1 cellular context compared by ENCODE assay signal in the genomic region with DNA sequence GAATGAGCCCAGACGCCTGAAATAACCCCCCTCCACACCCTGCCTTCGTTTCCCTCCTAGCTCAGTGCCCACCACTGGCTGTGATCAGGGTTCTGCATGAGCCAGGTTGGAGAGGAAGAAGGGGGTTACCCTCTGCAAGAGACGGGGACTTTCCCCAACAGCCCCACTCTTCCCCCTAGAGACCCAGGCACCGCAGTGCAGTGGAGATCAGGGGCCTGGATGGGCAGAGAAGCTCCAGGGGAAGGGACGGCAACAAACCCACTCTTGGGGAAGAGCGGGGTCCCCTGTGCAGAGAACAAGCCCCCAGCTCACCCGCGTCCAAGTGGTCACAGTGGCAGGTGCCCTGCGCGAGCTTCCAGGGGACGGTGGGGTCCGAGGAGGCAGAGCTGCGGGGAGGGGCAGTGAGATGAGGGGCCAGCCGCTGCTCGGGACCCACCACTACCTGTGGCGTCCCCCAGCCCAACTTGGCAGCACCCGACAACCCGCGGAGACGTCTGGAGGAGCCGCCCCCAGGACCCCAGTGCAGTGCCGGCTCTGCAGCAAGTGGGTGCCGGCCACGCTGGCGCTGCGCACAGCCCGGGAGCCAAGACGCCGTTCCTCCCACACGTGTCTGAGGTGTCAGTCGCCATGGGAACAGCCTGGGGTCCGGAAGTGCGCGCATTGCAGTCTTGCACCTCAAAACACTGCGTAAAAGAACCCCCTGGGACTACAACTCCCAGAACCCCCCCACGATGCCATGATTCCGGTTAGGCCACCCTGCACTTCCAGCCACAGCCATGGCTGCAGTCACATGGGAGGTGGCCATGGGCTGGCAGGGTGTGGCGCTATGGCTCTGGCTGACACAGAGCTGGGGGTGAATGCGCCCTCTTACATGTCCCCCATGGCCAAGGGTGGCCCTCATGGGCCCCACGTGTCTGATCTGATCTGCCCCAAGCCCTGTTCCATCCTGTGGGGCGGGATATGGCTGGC.
TF ChIP-seq lines count a peak whose summit lies in the region.

No MANE protein-coding gene starts in this region.

TF ChIP-seq in H1, 55 proteins besides CTCF, POLR2A, EP300 and RAD21:
- no peak for TF ChIP-seq KDM4A (IDR thresholded peaks at IDR 0.05; ENCODE audit: low read depth, low read length, severe bottlenecking)
- TF ChIP-seq GABPA (IDR thresholded peaks at IDR 0.05; ENCODE audit: borderline replicate concordance, insufficient read depth, low read length): no peak
- TF ChIP-seq, protein P1, sequence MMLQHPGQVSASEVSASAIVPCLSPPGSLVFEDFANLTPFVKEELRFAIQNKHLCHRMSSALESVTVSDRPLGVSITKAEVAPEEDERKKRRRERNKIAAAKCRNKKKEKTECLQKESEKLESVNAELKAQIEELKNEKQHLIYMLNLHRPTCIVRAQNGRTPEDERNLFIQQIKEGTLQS (IDR thresholded peaks at IDR 0.05; ENCODE audit: insufficient read depth, low read depth, low read length): no peak
- no peak for TF ChIP-seq CEBPB (IDR thresholded peaks at IDR 0.05; ENCODE audit: low read depth, low read length)
- no peak for TF ChIP-seq ASH2L (IDR thresholded peaks at IDR 0.05; ENCODE audit: low read length)
- no peak for TF ChIP-seq FOSL1 (IDR thresholded peaks at IDR 0.05; ENCODE audit: insufficient read depth, low read depth, low read length)
- no peak for TF ChIP-seq SRF (IDR thresholded peaks at IDR 0.05; ENCODE audit: low read depth, low read length)
- TF ChIP-seq TCF12 (IDR thresholded peaks at IDR 0.05; ENCODE audit: low read depth, low read length): no peak
- TF ChIP-seq E2F6 (IDR thresholded peaks at IDR 0.05): no peak
- TF ChIP-seq USF2 (IDR thresholded peaks at IDR 0.05; ENCODE audit: low read length): no peak
- TF ChIP-seq SAP30 (IDR thresholded peaks at IDR 0.05; ENCODE audit: insufficient read depth, insufficient replicate concordance, low read length): no peak
- no peak for TF ChIP-seq SUZ12 (IDR thresholded peaks at IDR 0.05; ENCODE audit: low read length)
- no peak for TF ChIP-seq PHF8 (conservative IDR thresholded peaks at IDR 0.05; ENCODE audit: low read depth, low read length)
- no peak for TF ChIP-seq SIX5 (IDR thresholded peaks at IDR 0.05; ENCODE audit: low read depth, low read length)
